Comparison of ENCODE assay signal across 25 cellular contexts in genomic region chr2:31312898-31313297, GRCh38.
A peak's percentile ranks its signal among the peaks of the same experiment; 100 is the strongest.
DNase-seq lines count a peak whose midpoint lies in the region; ATAC-seq, FAIRE-seq and TF ChIP-seq lines count a peak whose summit lies in the region.
"Had no signal": no experiment of that assay in that cellular context is flagged by ENCODE, and none has a peak within 500 bp of the region (broad histone marks: within the 10 kb centered on the region; RNA-seq: fewer than 3 reads in every experiment).

No MANE protein-coding gene starts in this region.

- 13% methylated on average over 3 of the region's 3 CpGs for WGBS in HepG2 (ENCODE audit: low lambda C conversion rate)
- 85% methylated on average over 3 of the region's 3 CpGs for WGBS in right lobe of liver (ENCODE audit: insufficient coverage, low coverage, low lambda C conversion rate, missing lambda C conversion rate)

- in situ Hi-C loops in HepG2 (cut with HindIII; ENCODE audit: extremely low pct_ligation_motif_present, low pct_unique_long_range_greater_than_20kb): no loop called here

- peaks cover 0 to 4% of the 10 kb centered on the region in 2 experiments; a peak in 1 of 5 replicates for H3K27me3 ChIP-seq in HepG2 (ENCODE audit: control insufficient read depth in 1 of 2, insufficient read depth in 2 of 2, low read length in 2 of 2)
- H3K27me3 ChIP-seq in right lobe of liver: no peaks in the 10 kb centered on the region
- H3K27me3 ChIP-seq in adipocyte (replicated peaks; ENCODE audit: control insufficient read depth, insufficient read depth, low read length): peaks cover 4% of the 10 kb centered on the region
- H3K27me3 ChIP-seq: body of pancreas, gastroesophageal sphincter, upper lobe of left lung had no signal

- no peak overlapping the region for H3K4me2 ChIP-seq in HepG2 (ENCODE audit: low read depth, low read length)
- H3K4me2 ChIP-seq: GM23338, KMS-11 had no signal

- no peaks in the 10 kb centered on the region for H3K36me3 ChIP-seq in HepG2 (replicated peaks in 1 of 2; ENCODE audit: control insufficient read depth in 1 of 2, insufficient read depth in 2 of 2, low read length in 2 of 2)
- H3K36me3 ChIP-seq in right lobe of liver: no peaks in the 10 kb centered on the region
- H3K36me3 ChIP-seq in adipocyte (ENCODE audit: control insufficient read depth, insufficient read depth, low read length, severe bottlenecking): no peaks in the 10 kb centered on the region
- H3K36me3 ChIP-seq: gastroesophageal sphincter, upper lobe of left lung had no signal

- H3K4me1 ChIP-seq in HepG2 (ENCODE audit: insufficient read depth, low read length) (no peaks in the 10 kb centered on the region), right lobe of liver (no peaks in the 10 kb centered on the region), adipocyte (ENCODE audit: control insufficient read depth, insufficient read depth, low read length) (no peaks in the 10 kb centered on the region)
- H3K4me1 ChIP-seq: body of pancreas, gastroesophageal sphincter had no signal

- POLR2A ChIA-PET in HepG2 (lab: Yijun Ruan, JAX): no interaction called here

- TF ChIP-seq EP300 in HepG2 (IDR thresholded peaks at IDR 0.05; ENCODE audit: low read depth in 2 of 2, low read length in 2 of 2) (no peak), HepG2 (CRISPR knock-in tag; IDR thresholded peaks at IDR 0.05; ENCODE audit: borderline replicate concordance) (no peak)

- H3K9ac ChIP-seq in HepG2 (ENCODE audit: insufficient read depth, low read depth, low read length) (no peak overlapping the region), adipocyte (ENCODE audit: low read length) (no peak overlapping the region)
- H3K9ac ChIP-seq: KMS-11 had no signal

- TF ChIP-seq RAD21 in HepG2 (CRISPR knock-in tag; IDR thresholded peaks at IDR 0.05): no peak

- ATAC-seq in HepG2 (no peak), right lobe of liver (no peak), GM19035 (IDR thresholded peaks at IDR 0.05; ENCODE audit: unreplicated experiment) (no peak)
- ATAC-seq: body of pancreas; gastroesophageal sphincter; GM23338; left cardiac atrium; naive thymus-derived CD4-positive, alpha-beta T cell had no signal

- no peak overlapping the region for H2AFZ ChIP-seq in HepG2 (ENCODE audit: low read length)
- H2AFZ ChIP-seq: GM23338 had no signal

- no peaks in the 10 kb centered on the region for H3K79me2 ChIP-seq in HepG2 (ENCODE audit: insufficient read depth, low read length)

- no peak for DNase-seq in HepG2 (ENCODE audit: low spot score)
- DNase-seq in right lobe of liver: no peak
- peak; percentile 32 for DNase-seq in adipocyte (ENCODE audit: low read depth)
- peak; percentile 67 for DNase-seq in fibroblast of peridontal ligament (ENCODE audit: extremely low read depth)
- no peak for DNase-seq in NCI-H1417 (lab: John Stamatoyannopoulos, UW)
- no peak for DNase-seq in NCI-H2029 (lab: John Stamatoyannopoulos, UW)
- DNase-seq in cerebellar nuclear complex (lab: John Stamatoyannopoulos, UW): no peak
- DNase-seq: activated CD4-positive, alpha-beta T cell treated with anti-CD3 and anti-CD28 coated beads, Interleukin-2, amount 50 U/mL, for 4 hours; activated naive CD4-positive, alpha-beta T cell treated with anti-CD3 and anti-CD28 coated beads, Interleukin-2, amount 10 ng/mL, durations not matched to agents 7 days and 5 days; activated T-cell treated with anti-CD3 and anti-CD28 coated beads for 4 hours; body of pancreas; cortex of kidney; DND-41; left cardiac atrium; mesendoderm; naive thymus-derived CD4-positive, alpha-beta T cell; NCI-H2081; upper lobe of left lung had no signal

- BruUV-seq in HepG2 (replicated peaks; lab: Mats Ljungman, UMichigan): no TSS peak

- intact Hi-C loops in HepG2 (cut with micrococcal nuclease; ENCODE audit: unreplicated experiment) (no loop called here), right lobe of liver (cut with DNase I) (no loop called here)

- no peaks in the 10 kb centered on the region for H4K20me1 ChIP-seq in HepG2 (ENCODE audit: insufficient read depth, low read length)

- no peak overlapping the region for H3K4me3 ChIP-seq in HepG2 (replicated peaks in 1 of 3; ENCODE audit: insufficient read depth in 1 of 3, low read depth in 2 of 3, low read length in 3 of 3)
- H3K4me3 ChIP-seq in right lobe of liver: no peak overlapping the region
- H3K4me3 ChIP-seq in adipocyte (ENCODE audit: low read length): no peak overlapping the region
- H3K4me3 ChIP-seq: body of pancreas, gastroesophageal sphincter, GM23338, upper lobe of left lung had no signal

- TF ChIP-seq POLR2A in HepG2 (IDR thresholded peaks at IDR 0.05; ENCODE audit: insufficient read depth in 1 of 2, low read depth in 2 of 2, low read length in 2 of 2) (no peak), right lobe of liver (IDR thresholded peaks at IDR 0.05) (no peak)

- TF ChIP-seq CTCF in HepG2 (CRISPR knock-in tag; IDR thresholded peaks at IDR 0.05) (no peak), right lobe of liver (IDR thresholded peaks at IDR 0.05) (no peak)

- no peak for FAIRE-seq in HepG2 (lab: Jason Lieb, UNC)
- FAIRE-seq: endometrium, TTC549 had no signal

- CTCF ChIA-PET in HepG2 (lab: Yijun Ruan, JAX; ENCODE audit: low intra/inter-chr PET ratio, low total read pairs): no interaction called here

- H3K9me3 ChIP-seq in HepG2 (ENCODE audit: low read length) (no peaks in the 10 kb centered on the region), right lobe of liver (peaks cover 0 to 9% (median 0%) of the 10 kb centered on the region in 4 donors), adipocyte (ENCODE audit: control insufficient read depth, low read length) (peaks cover 14% of the 10 kb centered on the region)
- H3K9me3 ChIP-seq: body of pancreas, upper lobe of left lung had no signal

- H3K27ac ChIP-seq in HepG2 (ENCODE audit: extremely low read length, insufficient read depth, low read length) (no peak overlapping the region), right lobe of liver (no peak overlapping the region)
- H3K27ac ChIP-seq: body of pancreas, gastroesophageal sphincter, KMS-11, RWPE1, upper lobe of left lung had no signal

TF ChIP-seq in HepG2, 621 proteins besides CTCF, POLR2A, EP300 and RAD21:
- TF ChIP-seq ZNF207 (IDR thresholded peaks at IDR 0.05; ENCODE audit: borderline replicate concordance): no peak
- 0 out of 2 replicates have a peak, but pooled peaks have one; percentile 14 for TF ChIP-seq CREB1 (IDR thresholded peaks at IDR 0.05)
- no peak for TF ChIP-seq CREB1 (CRISPR knock-in tag; IDR thresholded peaks at IDR 0.05)
- no peak for TF ChIP-seq SRSF9 (IDR thresholded peaks at IDR 0.05; ENCODE audit: borderline replicate concordance, insufficient read depth, low read depth, low read length, poor library complexity, severe bottlenecking)
- TF ChIP-seq NFYB (CRISPR knock-in tag; IDR thresholded peaks at IDR 0.05): no peak
- no peak for TF ChIP-seq ZNF607 (CRISPR knock-in tag; IDR thresholded peaks at IDR 0.05; ENCODE audit: borderline replicate concordance)
- TF ChIP-seq GABPB1 (CRISPR knock-in tag; IDR thresholded peaks at IDR 0.05): no peak

Comparison
In these comparisons a context has a peak if more than half of its experiments do, and no peak if none do; other contexts are left out.
1. DNase-seq: peak in adipocyte (single experiment) and fibroblast of peridontal ligament (single experiment); none in HepG2 (single experiment), right lobe of liver (0 of 3), NCI-H1417 (0 of 3), NCI-H2029 (single experiment) and cerebellar nuclear complex (0 of 2).